Comparison of ENCODE assay signal across 8 cellular contexts in genomic region chr7:6706666-6707407, GRCh38.
DNase-seq lines count a peak whose midpoint lies in the region; ATAC-seq lines count a peak whose summit lies in the region.

Gene ZNF12, minus strand, starts transcription at chr7:6706947. Its CDS starts 1,774 bp downstream, at chr7:6705173.

- peaks cover 49 to 84% (median 73%) of the 10 kb centered on the region in 11 experiments for H3K9me3 ChIP-seq in BLaER1 treated with 17β-estradiol and CSF1 and Interleukin-3, amounts not matched to agents 10 nM and 100 nM (replicated peaks in 1 of 11)

- H4K20me1 ChIP-seq in BLaER1 treated with 17β-estradiol and CSF1 and Interleukin-3, amounts not matched to agents 10 nM and 100 nM, result peaks cover 0 to 27% (median 9%) of the 10 kb centered on the region in 11 experiments; a peak in 10 of 22 replicates

- H3K36me3 ChIP-seq in BLaER1 treated with 17β-estradiol and CSF1 and Interleukin-3, amounts not matched to agents 10 nM and 100 nM, result peaks cover 33 to 35% (median 33%) of the 10 kb centered on the region in 11 experiments

- peak; percentile 84 to 95 for DNase-seq in NCI-H526 (lab: John Stamatoyannopoulos, UW)
- DNase-seq in activated CD4-positive, alpha-beta T cell treated with anti-CD3 and anti-CD28 coated beads for 48 hours, result peak; percentile 98
- DNase-seq in stimulated activated CD4-positive, alpha-beta T cell treated with anti-CD3 and anti-CD28 coated beads, Interleukin-1b, Interleukin-23, amount 100 ng/mL, for 24 hours (ENCODE audit: low read depth in 4 of 4, low spot score in 1 of 4), result peak; percentile 86 to 97 (median 92)

- no peaks in the 10 kb centered on the region; a peak in 1 of 22 replicates for H3K27me3 ChIP-seq in BLaER1 treated with 17β-estradiol and CSF1 and Interleukin-3, amounts not matched to agents 10 nM and 100 nM
- no peaks in the 10 kb centered on the region for H3K27me3 ChIP-seq in layer of hippocampus (ENCODE audit: control insufficient read depth, insufficient read depth, low read length)

- peak within 1 kb of the TSS; percentile 91 to 100 (median 97) for H3K4me3 ChIP-seq in BLaER1 treated with 17β-estradiol and CSF1 and Interleukin-3, amounts not matched to agents 10 nM and 100 nM

- peak within 1 kb of the TSS; percentile 82 to 93 (median 88) for H3K4me2 ChIP-seq in BLaER1 treated with 17β-estradiol and CSF1 and Interleukin-3, amounts not matched to agents 10 nM and 100 nM

- peak within 1 kb of the TSS; percentile 96 to 99 (median 98) for H3K27ac ChIP-seq in BLaER1 treated with 17β-estradiol and CSF1 and Interleukin-3, amounts not matched to agents 10 nM and 100 nM
- H3K27ac ChIP-seq in cingulate gyrus (ENCODE audit: low read depth, low read length) (peak within 1 kb of the TSS; percentile 42), layer of hippocampus (ENCODE audit: low read depth, low read length) (peak within 1 kb of the TSS; percentile 86)

- ATAC-seq in GM19328 (IDR thresholded peaks at IDR 0.05; ENCODE audit: unreplicated experiment), result peak; percentile 90
- peak; percentile 81 for ATAC-seq in HG03469 (IDR thresholded peaks at IDR 0.05; ENCODE audit: unreplicated experiment)

- peak within 1 kb of the TSS; percentile 97 to 100 (median 99) for H3K9ac ChIP-seq in BLaER1 treated with 17β-estradiol and CSF1 and Interleukin-3, amounts not matched to agents 10 nM and 100 nM

- H3K4me1 ChIP-seq in BLaER1 treated with 17β-estradiol and CSF1 and Interleukin-3, amounts not matched to agents 10 nM and 100 nM, result peaks cover 8 to 31% (median 15%) of the 10 kb centered on the region in 10 experiments; a peak in 19 of 20 replicates

Comparison
In these comparisons a context has a peak if more than half of its experiments do, and no peak if none do; other contexts are left out.
1. Peak in every context shown above with its lines: DNase-seq, ATAC-seq, H3K4me3 ChIP-seq and H3K27ac ChIP-seq.
2. H3K27ac ChIP-seq: peak in every context shown above with its lines; median percentile 98 in BLaER1 treated with 17β-estradiol and CSF1 and Interleukin-3, amounts not matched to agents 10 nM and 100 nM; 86 in layer of hippocampus; 42 in cingulate gyrus.